In genomic region chr11:33775064-33775807, GRCh38 we compare ENCODE assay signal across 1 cellular context.
TF ChIP-seq lines count a peak whose summit lies in the region.

No MANE protein-coding gene starts in this region.

TF ChIP-seq in GM23338, 12 proteins besides CTCF, POLR2A, EP300 and RAD21 (continued from another document):
- TF ChIP-seq ZNF462 (CRISPR knock-in tag; IDR thresholded peaks at IDR 0.05) = no peak
- TF ChIP-seq STAT1 (IDR thresholded peaks at IDR 0.05; ENCODE audit: unreplicated experiment) = no peak
- no peak for TF ChIP-seq ZNF114 (CRISPR knock-in tag; IDR thresholded peaks at IDR 0.05)
- TF ChIP-seq ETS1 (IDR thresholded peaks at IDR 0.05) = no peak
